7 cellular contexts compared by ENCODE assay signal in the genomic region with DNA sequence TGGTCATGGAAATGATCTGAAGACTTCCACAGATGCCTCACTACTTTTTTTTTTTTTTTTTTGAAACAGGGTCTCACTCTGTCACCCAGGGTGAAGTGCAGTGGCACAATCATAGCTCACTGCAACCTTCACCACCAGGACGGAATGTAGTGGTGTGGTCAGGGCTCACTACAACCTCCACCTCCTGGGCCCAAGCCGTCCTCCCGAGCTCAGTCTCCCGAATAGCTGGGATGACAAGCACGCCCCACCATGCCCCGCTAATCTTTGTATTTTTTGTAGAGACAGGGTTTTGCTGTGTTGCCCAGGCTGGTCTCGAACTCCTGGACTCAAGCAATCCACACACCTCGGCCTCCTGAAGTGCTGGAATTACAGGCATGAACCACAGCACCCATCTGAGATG. TPM values are rescaled to one million over a fixed set of nuclear protein-coding genes. Genes with fewer than 3 reads are reported as not detected.
DNase-seq lines count a peak whose midpoint lies in the region; ATAC-seq and TF ChIP-seq lines count a peak whose summit lies in the region.
"Not testable (repeated sequence)": the region's sequence is repeated elsewhere in the genome, so short reads cannot be mapped to it uniquely, and the experiment has no call there.
"Had no signal": no experiment of that assay in that cellular context is flagged by ENCODE, and none has a peak within 500 bp of the region (broad histone marks: within the 10 kb centered on the region; RNA-seq: fewer than 3 reads in every experiment).

No MANE protein-coding gene starts in this region.

- not testable (repeated sequence) for TF ChIP-seq EP300 in upper lobe of left lung (IDR thresholded peaks at IDR 0.05)

- not testable (repeated sequence) for H4K20me1 ChIP-seq in GM23248 (ENCODE audit: insufficient read depth)

- not testable (repeated sequence) for H3K9me2 ChIP-seq in GM23248 (ENCODE audit: insufficient read depth)

- H3K79me2 ChIP-seq in GM23248 (ENCODE audit: insufficient read depth): peaks cover 84% of the 10 kb centered on the region

- peaks cover 58% of the 10 kb centered on the region for H3K4me1 ChIP-seq in GM23248 (ENCODE audit: insufficient read depth)
- H3K4me1 ChIP-seq in adipocyte (ENCODE audit: control insufficient read depth, insufficient read depth, low read length): peaks cover 69% of the 10 kb centered on the region
- peaks cover 20% of the 10 kb centered on the region for H3K4me1 ChIP-seq in endodermal cell (ENCODE audit: control insufficient read depth, insufficient read depth, low read length)
- peaks cover 53% of the 10 kb centered on the region for H3K4me1 ChIP-seq in rectal smooth muscle tissue (ENCODE audit: control insufficient read depth, insufficient read depth, low read length)
- peaks cover 59 to 81% (median 74%) of the 10 kb centered on the region in 4 donors for H3K4me1 ChIP-seq in upper lobe of left lung

- not testable (repeated sequence) for H3K27me3 ChIP-seq in GM23248 (replicated peaks; ENCODE audit: insufficient read depth); adipocyte (replicated peaks; ENCODE audit: control insufficient read depth, insufficient read depth, low read length); endodermal cell (ENCODE audit: control insufficient read depth, insufficient read depth, low read length, poor library complexity, severe bottlenecking); kidney epithelial cell (ENCODE audit: control insufficient read depth, insufficient read depth, low read length); rectal smooth muscle tissue (ENCODE audit: control insufficient read depth, insufficient read depth, low read length); upper lobe of left lung

- TF ChIP-seq POLR2A in upper lobe of left lung (IDR thresholded peaks at IDR 0.05): not testable (repeated sequence)

- in situ Hi-C loops in GM23248 (cut with MboI): not testable (repeated sequence)

- peaks cover 67% of the 10 kb centered on the region for H3F3A ChIP-seq in GM23248 (ENCODE audit: insufficient read depth)

- peak overlapping the region; percentile 100 for H3K27ac ChIP-seq in GM23248
- H3K27ac ChIP-seq in endodermal cell (ENCODE audit: low read depth, low read length): not testable (repeated sequence)
- peak overlapping the region; percentile 98 for H3K27ac ChIP-seq in rectal smooth muscle tissue (ENCODE audit: low read depth, low read length)
- H3K27ac ChIP-seq in upper lobe of left lung: peak overlapping the region; percentile 94 to 100 (median 98)

- not testable (repeated sequence) for H3K36me3 ChIP-seq in GM23248 (ENCODE audit: low read depth); kidney epithelial cell (ENCODE audit: control insufficient read depth, insufficient read depth, low read length)
- H3K36me3 ChIP-seq in adipocyte (ENCODE audit: control insufficient read depth, insufficient read depth, low read length, severe bottlenecking) (peaks cover 24% of the 10 kb centered on the region), endodermal cell (ENCODE audit: control insufficient read depth, insufficient read depth, low read length) (peaks cover 13% of the 10 kb centered on the region), rectal smooth muscle tissue (ENCODE audit: control insufficient read depth, insufficient read depth, low read length) (peaks cover 19% of the 10 kb centered on the region), upper lobe of left lung (peaks cover 0 to 16% (median 11%) of the 10 kb centered on the region in 4 donors)

- not testable (repeated sequence) for H3K9me3 ChIP-seq in GM23248 (ENCODE audit: low read depth); adipocyte (ENCODE audit: control insufficient read depth, low read length); endodermal cell (ENCODE audit: control insufficient read depth, low read length); upper lobe of left lung

- H3K4me3 ChIP-seq in GM23248 (peak overlapping the region; percentile 98), adipocyte (ENCODE audit: low read length) (peak overlapping the region; percentile 96), kidney epithelial cell (ENCODE audit: low read depth, low read length) (peak overlapping the region; percentile 11), rectal smooth muscle tissue (ENCODE audit: low read length) (peak overlapping the region; percentile 94), upper lobe of left lung (peak overlapping the region; percentile 1 to 93 (median 72))
- H3K4me3 ChIP-seq in endodermal cell (ENCODE audit: low read length): not testable (repeated sequence)

- not testable (repeated sequence) for DNase-seq in GM23248; adipocyte (ENCODE audit: low read depth); kidney epithelial cell (ENCODE audit: low read depth); upper lobe of left lung
- DNase-seq in endodermal cell: peak; percentile 55

- H3K9ac ChIP-seq in GM23248 (peak overlapping the region; percentile 99), adipocyte (ENCODE audit: low read length) (peak overlapping the region; percentile 100)
- not testable (repeated sequence) for H3K9ac ChIP-seq in endodermal cell (ENCODE audit: extremely low read depth, low read length, poor library complexity, severe bottlenecking); rectal smooth muscle tissue (ENCODE audit: low read length)

- H2AFZ ChIP-seq in GM23248: not testable (repeated sequence)

- H3K36me3 Mint-ChIP-seq in endodermal cell (ENCODE audit: low read depth): peaks cover 16% of the 10 kb centered on the region

- ATAC-seq in upper lobe of left lung (ENCODE audit: low FRiP score in 2 of 2): not testable (repeated sequence)

- not testable (repeated sequence) for H3K27me3 Mint-ChIP-seq in endodermal cell (ENCODE audit: insufficient read depth)

- not testable (repeated sequence) for H3K4me3 Mint-ChIP-seq in endodermal cell

- peaks cover 36% of the 10 kb centered on the region for H3K4me1 Mint-ChIP-seq in endodermal cell

- TF ChIP-seq CTCF in endodermal cell (conservative IDR thresholded peaks at IDR 0.05); kidney epithelial cell (IDR thresholded peaks at IDR 0.05; ENCODE audit: insufficient read depth, low read length, poor library complexity, severe bottlenecking); upper lobe of left lung (IDR thresholded peaks at IDR 0.05): not testable (repeated sequence)

- H3K9me3 Mint-ChIP-seq in endodermal cell: not testable (repeated sequence)

- not testable (repeated sequence) for H3K27ac Mint-ChIP-seq in endodermal cell

- peak overlapping the region; percentile 97 for H3K4me2 ChIP-seq in GM23248 (ENCODE audit: unreplicated experiment)

- WGBS in GM23248 (ENCODE audit: low coverage in 1 of 2, low lambda C conversion rate in 2 of 2, missing lambda C conversion rate in 2 of 2), 2 experiments: 42 to 50% methylated on average over 8 of the region's 8 CpGs
- WGBS in endodermal cell (ENCODE audit: insufficient coverage in 1 of 2, insufficient read length in 1 of 2), 2 experiments: 95 to 98% methylated on average over 5 to 8 of the region's 8 CpGs
- WGBS in upper lobe of left lung, 2 donors: 31 to 57% methylated on average over 8 of the region's 8 CpGs

RNA-seq across cellular contexts. Expression of a gene that starts 3.3 kb away (rescaled TPM):
- total RNA-seq in GM23248 (2014; rRNA removed; shearing (Covaris generic)): 247 and 343 TPM in 2 replicates
- polyA plus RNA-seq in GM23248 (2016; fragmentation: Nextera tagmentation; extraction: Ambion mirVana): 183 and 197 TPM in 2 replicates
- total RNA-seq in endodermal cell (10 to 100 TPM; 43.2 to 86.2 TPM), kidney epithelial cell (115 and 143 TPM in 2 replicates), upper lobe of left lung (100 to 1,000 TPM; 140 to 425 (median 202) TPM)
- polyA plus RNA-seq in endodermal cell (2013, experiment 1 of 2): 39.7 TPM
- polyA plus RNA-seq in endodermal cell (2013, experiment 2 of 2): 37.7 TPM

RNA-seq across cellular contexts. Expression of a gene that starts 28.1 kb away (rescaled TPM):
- not detected in 2 replicates for total RNA-seq in GM23248 (2014; rRNA removed; shearing (Covaris generic))
- 0.30 TPM in 1 of 2 replicates, not detected in the other for polyA plus RNA-seq in GM23248 (2016; fragmentation: Nextera tagmentation; extraction: Ambion mirVana)
- total RNA-seq in endodermal cell (10 to 100 TPM; 24.8 to 37.2 TPM), kidney epithelial cell (2.3 and 3.3 TPM in 2 replicates), upper lobe of left lung (1 to 10 TPM in 5 of 6 donors, not detected in 1; 1.1 to 4.8 (median 2.1) TPM)
- 7.1 TPM for polyA plus RNA-seq in endodermal cell (2013, experiment 1 of 2)
- polyA plus RNA-seq in endodermal cell (2013, experiment 2 of 2): 4.6 TPM
- total RNA-seq: HT1080 had no signal

RNA-seq across cellular contexts. Expression of a gene that starts 36.8 kb away (rescaled TPM):
- 0.76 TPM in 1 of 2 replicates, not detected in the other for total RNA-seq in GM23248 (2014; rRNA removed; shearing (Covaris generic))
- polyA plus RNA-seq in GM23248 (2016; fragmentation: Nextera tagmentation; extraction: Ambion mirVana): 0.25 and 0.59 TPM in 2 replicates
- total RNA-seq in endodermal cell: 10 to 100 TPM; 32.1 to 87.7 TPM
- polyA plus RNA-seq in endodermal cell (2013, experiment 1 of 2): 9.0 TPM
- polyA plus RNA-seq in endodermal cell (2013, experiment 2 of 2): 4.3 TPM
- 10.4 and 11.1 TPM in 2 replicates for total RNA-seq in kidney epithelial cell
- total RNA-seq in upper lobe of left lung: 100 to 1,000 TPM; 153 to 594 (median 346) TPM

RNA-seq across cellular contexts. Expression of a gene that starts 45.4 kb away (rescaled TPM):
- total RNA-seq in GM23248 (2014; rRNA removed; shearing (Covaris generic)): 147 TPM in 2 replicates
- polyA plus RNA-seq in GM23248 (2016; fragmentation: Nextera tagmentation; extraction: Ambion mirVana): 113 and 117 TPM in 2 replicates
- total RNA-seq in endodermal cell (1 to 10 TPM; 8.4 to 9.1 TPM), kidney epithelial cell (134 and 219 TPM in 2 replicates), upper lobe of left lung (100 to 1,000 TPM in 5 of 6 donors, 10 to 100 TPM in 1; 84.9 to 207 (median 150) TPM)
- 1.5 TPM for polyA plus RNA-seq in endodermal cell (2013, experiment 1 of 2)
- polyA plus RNA-seq in endodermal cell (2013, experiment 2 of 2): 1.9 TPM
